8 cellular contexts compared by ENCODE assay signal in genomic region chr6:169724554-169725269, GRCh38. TPM values are rescaled to one million over a fixed set of nuclear protein-coding genes. Genes with fewer than 3 reads are reported as not detected.
DNase-seq lines count a peak whose midpoint lies in the region; ATAC-seq and TF ChIP-seq lines count a peak whose summit lies in the region.

No MANE protein-coding gene starts in this region.

- H3K4me2 ChIP-seq in OCI-LY3 (ENCODE audit: low read length), result peak overlapping the region; percentile 97
- H3K4me2 ChIP-seq in fibroblast of lung (ENCODE audit: extremely low read depth, insufficient read depth, low read length), result peak overlapping the region; percentile 88

- no peak for TF ChIP-seq CTCF in OCI-LY3 (IDR thresholded peaks at IDR 0.05; ENCODE audit: low read depth, low read length)
- no peak for TF ChIP-seq CTCF in fibroblast of lung (conservative IDR thresholded peaks at IDR 0.05 in 1 of 2, IDR thresholded peaks at IDR 0.05 in 1 of 2; ENCODE audit: low read depth in 1 of 2, low read length in 2 of 2)
- TF ChIP-seq CTCF in nephron (IDR thresholded peaks at IDR 0.05; ENCODE audit: unreplicated experiment in 3 of 3), result no peak

- H2AFZ ChIP-seq in OCI-LY3 (ENCODE audit: low read depth, low read length) (peak overlapping the region; percentile 77), fibroblast of lung (ENCODE audit: low read length) (peak overlapping the region; percentile 63)

- H3K9me3 Mint-ChIP-seq in nephron, result no peaks in the 10 kb centered on the region

- peak overlapping the region; percentile 97 to 98 (median 98) for H3K27ac Mint-ChIP-seq in nephron

- ATAC-seq in GM18868 (IDR thresholded peaks at IDR 0.05; ENCODE audit: unreplicated experiment) (peak; percentile 44), HG03103 (IDR thresholded peaks at IDR 0.05; ENCODE audit: low read depth, unreplicated experiment) (peak; percentile 33)

- DNase-seq in AG08395 (ENCODE audit: low spot score), result peak; percentile 30
- peak; percentile 44 to 67 for DNase-seq in activated T-helper 1 cell treated with anti-CD3 and anti-CD28 coated beads, Interleukin-2, amount 50 U/mL, for 16 hours (ENCODE audit: low read depth in 1 of 2, low spot score in 1 of 2)
- DNase-seq in fibroblast of lung (ENCODE audit: low read depth in 2 of 2), result peak; percentile 16 to 47

- peak overlapping the region; percentile 39; the same call in 1 of the 2 replicates for H3K27ac ChIP-seq in OCI-LY3 (ENCODE audit: low read length)
- peak overlapping the region; percentile 87 for H3K27ac ChIP-seq in fibroblast of lung (ENCODE audit: insufficient read depth, low read length)
- H3K27ac ChIP-seq in stomach smooth muscle (ENCODE audit: low read length), result peak overlapping the region; percentile 64

- peaks cover 38% of the 10 kb centered on the region for H3K79me2 ChIP-seq in OCI-LY3 (ENCODE audit: low read length)
- H3K79me2 ChIP-seq in fibroblast of lung (ENCODE audit: control insufficient read depth, insufficient read depth, low read length), result peaks cover 24% of the 10 kb centered on the region

- peak overlapping the region; percentile 87 to 96 (median 92) for H3K4me3 Mint-ChIP-seq in nephron

- no peaks in the 10 kb centered on the region for H3K36me3 ChIP-seq in OCI-LY3 (replicated peaks; ENCODE audit: low read depth, low read length)
- H3K36me3 ChIP-seq in fibroblast of lung (ENCODE audit: control insufficient read depth, insufficient read depth, low read length), result no peaks in the 10 kb centered on the region
- H3K36me3 ChIP-seq in stomach smooth muscle (ENCODE audit: control insufficient read depth in 2 of 2, insufficient read depth in 2 of 2, low read length in 2 of 2), result no peaks in the 10 kb centered on the region

- H3K27me3 Mint-ChIP-seq in nephron (ENCODE audit: low read depth), result no peaks in the 10 kb centered on the region

- H3K36me3 Mint-ChIP-seq in nephron (ENCODE audit: low read depth), result peaks cover 5% of the 10 kb centered on the region

- peaks cover 42% of the 10 kb centered on the region for H3K4me1 Mint-ChIP-seq in nephron

- H4K20me1 ChIP-seq in OCI-LY3 (ENCODE audit: insufficient read depth, low read length), result peaks cover 16% of the 10 kb centered on the region
- no peaks in the 10 kb centered on the region for H4K20me1 ChIP-seq in fibroblast of lung (ENCODE audit: control insufficient read depth, extremely low read depth, insufficient read depth, low read length)

- H3K4me1 ChIP-seq in OCI-LY3 (ENCODE audit: low read length) (peaks cover 14% of the 10 kb centered on the region; the same call in 1 of the 2 replicates), fibroblast of lung (ENCODE audit: control insufficient read depth, extremely low read depth, insufficient read depth, low read length) (peaks cover 2% of the 10 kb centered on the region), stomach smooth muscle (ENCODE audit: control insufficient read depth, insufficient read depth, low read length) (peaks cover 8% of the 10 kb centered on the region)

- H3K4me3 ChIP-seq in OCI-LY3 (ENCODE audit: low read length), result peak overlapping the region; percentile 94
- peak overlapping the region; percentile 50 to 61 (median 54) for H3K4me3 ChIP-seq in fibroblast of lung (replicated peaks in 1 of 4; ENCODE audit: control extremely low read depth in 1 of 4, insufficient read depth in 1 of 4, low read depth in 3 of 4, low read length in 4 of 4)
- peak overlapping the region; percentile 73 to 75 for H3K4me3 ChIP-seq in stomach smooth muscle (ENCODE audit: low read length in 2 of 2)

- H3K27me3 ChIP-seq in OCI-LY3 (ENCODE audit: low read depth, low read length), result no peaks in the 10 kb centered on the region
- no peaks in the 10 kb centered on the region for H3K27me3 ChIP-seq in fibroblast of lung (ENCODE audit: control insufficient read depth, insufficient read depth, low read length)
- H3K27me3 ChIP-seq in stomach smooth muscle (ENCODE audit: control insufficient read depth in 1 of 2, insufficient read depth in 2 of 2, low read length in 2 of 2), result no peaks in the 10 kb centered on the region

- H3K9me3 ChIP-seq in OCI-LY3 (ENCODE audit: insufficient read depth, low read length) (no peaks in the 10 kb centered on the region), fibroblast of lung (ENCODE audit: control insufficient read depth, insufficient read depth, low read depth, low read length) (no peaks in the 10 kb centered on the region), stomach smooth muscle (ENCODE audit: control insufficient read depth in 2 of 2, low read length in 2 of 2) (no peaks in the 10 kb centered on the region)

- H3K9ac ChIP-seq in OCI-LY3 (ENCODE audit: low read length) (peak overlapping the region; percentile 87), fibroblast of lung (ENCODE audit: insufficient read depth, low read length) (peak overlapping the region; percentile 88), stomach smooth muscle (ENCODE audit: low read length in 2 of 2) (peak overlapping the region; percentile 55 to 75)

RNA-seq across cellular contexts. Expression of gene PHF10, which starts 0.4 kb away (rescaled TPM):
- total RNA-seq in fibroblast of lung, result 15.5 and 15.7 TPM in 2 replicates
- 15.7 and 20.8 TPM in 2 replicates for polyA plus RNA-seq in fibroblast of lung
- 15.4 and 18.0 TPM in 2 replicates for polyA plus RNA-seq in fibroblast of lung (2012)
- polyA minus RNA-seq in fibroblast of lung (ENCODE audit: low replicate concordance), result 1.1 and 3.0 TPM in 2 replicates

RNA-seq across cellular contexts. Expression of gene C6orf120, which starts 22.8 kb away (rescaled TPM):
- 41.9 and 46.2 TPM in 2 replicates for total RNA-seq in fibroblast of lung
- polyA plus RNA-seq in fibroblast of lung, result 35.5 and 41.0 TPM in 2 replicates
- polyA plus RNA-seq in fibroblast of lung (2012), result 35.3 and 36.3 TPM in 2 replicates
- 4.3 and 5.9 TPM in 2 replicates for polyA minus RNA-seq in fibroblast of lung (ENCODE audit: low replicate concordance)

RNA-seq across cellular contexts. Expression of gene WDR27, which starts 22.9 kb away (rescaled TPM):
- 13.1 and 23.3 TPM in 2 replicates for total RNA-seq in fibroblast of lung
- 5.6 and 8.8 TPM in 2 replicates for polyA plus RNA-seq in fibroblast of lung
- 3.8 and 7.0 TPM in 2 replicates for polyA plus RNA-seq in fibroblast of lung (2012)
- 4.1 and 5.3 TPM in 2 replicates for polyA minus RNA-seq in fibroblast of lung (ENCODE audit: low replicate concordance)

RNA-seq across cellular contexts. Expression of gene DYNLT2, which starts 26.7 kb away (rescaled TPM):
- total RNA-seq in fibroblast of lung, result 0.83 and 1.0 TPM in 2 replicates
- polyA plus RNA-seq in fibroblast of lung, result 0.42 and 0.49 TPM in 2 replicates
- 0.47 and 0.58 TPM in 2 replicates for polyA plus RNA-seq in fibroblast of lung (2012)
- polyA minus RNA-seq in fibroblast of lung (ENCODE audit: low replicate concordance), result not detected in 2 replicates

RNA-seq across cellular contexts. Expression of gene ERMARD, which starts 26.7 kb away (rescaled TPM):
- 21.3 and 32.5 TPM in 2 replicates for total RNA-seq in fibroblast of lung
- polyA plus RNA-seq in fibroblast of lung, result 19.5 and 22.0 TPM in 2 replicates
- 15.8 and 16.9 TPM in 2 replicates for polyA plus RNA-seq in fibroblast of lung (2012)
- polyA minus RNA-seq in fibroblast of lung (ENCODE audit: low replicate concordance), result 6.2 and 17.1 TPM in 2 replicates

Comparison
In these comparisons a context has a peak if more than half of its experiments do, and no peak if none do; other contexts are left out.
1. Peak in every context shown above with its lines: DNase-seq, ATAC-seq, H3K4me3 ChIP-seq and H3K27ac ChIP-seq.